ENCODE assay signal across 8 cellular contexts in genomic region chr9:22119537-22120167, GRCh38.
DNase-seq lines count a peak whose midpoint lies in the region; ATAC-seq and TF ChIP-seq lines count a peak whose summit lies in the region.

No MANE protein-coding gene starts in this region.

- H3K4me3 ChIP-seq in left lung (no peak overlapping the region), suprapubic skin (no peak overlapping the region)

- H3K36me3 Mint-ChIP-seq in activated T-helper 17 cell treated with anti-CD3 and anti-CD28 coated beads, Interleukin-2, amount 50 U/mL, for 72 hours (ENCODE audit: low read depth), result no peaks in the 10 kb centered on the region

- TF ChIP-seq CTCF in AG09319 (IDR thresholded peaks at IDR 0.05; ENCODE audit: low read depth, low read length), result peak; percentile 57
- TF ChIP-seq CTCF in GM13976 (IDR thresholded peaks at IDR 0.05; ENCODE audit: borderline replicate concordance, control extremely low read depth, extremely low read depth, insufficient read depth, missing control alignments), result peak; percentile 22
- peak in 1 of 2 donors; percentile 46 for TF ChIP-seq CTCF in left lung (IDR thresholded peaks at IDR 0.05)
- TF ChIP-seq CTCF in suprapubic skin (IDR thresholded peaks at IDR 0.05), result no peak

- in situ Hi-C loops in GM13976 (cut with MboI; ENCODE audit: low sequenced_read_pairs, unreplicated experiment), result no loop called here

- no peak for DNase-seq in AG09319 (ENCODE audit: extremely low read depth, low read depth)
- no peak for DNase-seq in GM13976 (ENCODE audit: low spot score)
- DNase-seq in left lung, result no peak
- DNase-seq in NCI-H226, result no peak
- no peak for DNase-seq in suprapubic skin (ENCODE audit: low spot score in 2 of 2)
- DNase-seq in hypothalamus (lab: John Stamatoyannopoulos, UW), result no peak

- 36% methylated on average over 3 of the region's 3 CpGs for WGBS in suprapubic skin

- no peak overlapping the region for H3K27ac Mint-ChIP-seq in activated T-helper 17 cell treated with anti-CD3 and anti-CD28 coated beads, Interleukin-2, amount 50 U/mL, for 72 hours

- no peaks in the 10 kb centered on the region for H3K9me3 ChIP-seq in left lung
- H3K9me3 ChIP-seq in suprapubic skin, result no peaks in the 10 kb centered on the region

- no peaks in the 10 kb centered on the region for H3K36me3 ChIP-seq in left lung
- no peaks in the 10 kb centered on the region for H3K36me3 ChIP-seq in suprapubic skin

- H3K27me3 ChIP-seq in left lung (no peaks in the 10 kb centered on the region), suprapubic skin (no peaks in the 10 kb centered on the region)

- H3K4me3 Mint-ChIP-seq in activated T-helper 17 cell treated with anti-CD3 and anti-CD28 coated beads, Interleukin-2, amount 50 U/mL, for 72 hours, result no peak overlapping the region

- no peak for TF ChIP-seq EP300 in suprapubic skin (IDR thresholded peaks at IDR 0.05)

- intact Hi-C loops in left lung (cut with DNase I), result loop anchor here in 1 of 2 donors (10.0 kb wide), 1 partner anchor 305 kb away; no protein-coding TSS in a partner anchor

- no peaks in the 10 kb centered on the region for H3K4me1 Mint-ChIP-seq in activated T-helper 17 cell treated with anti-CD3 and anti-CD28 coated beads, Interleukin-2, amount 50 U/mL, for 72 hours

- H3K4me1 ChIP-seq in left lung, result peaks cover 8 to 12% of the 10 kb centered on the region in 2 donors
- H3K4me1 ChIP-seq in suprapubic skin, result peaks cover 21% of the 10 kb centered on the region

- peaks cover 6% of the 10 kb centered on the region for H3K27me3 Mint-ChIP-seq in activated T-helper 17 cell treated with anti-CD3 and anti-CD28 coated beads, Interleukin-2, amount 50 U/mL, for 72 hours

- H3K27ac ChIP-seq in left lung, result no peak overlapping the region
- no peak overlapping the region for H3K27ac ChIP-seq in suprapubic skin

- ATAC-seq in HG03520 (IDR thresholded peaks at IDR 0.05; ENCODE audit: unreplicated experiment) (peak; percentile 72), left lung (peak; percentile 76)
- peak; percentile 72 for ATAC-seq in activated T-helper 17 cell treated with anti-CD3 and anti-CD28 coated beads, Interleukin-2, amount 50 U/mL, for 72 hours (replicated peaks)

- no peaks in the 10 kb centered on the region for H3K9me3 Mint-ChIP-seq in activated T-helper 17 cell treated with anti-CD3 and anti-CD28 coated beads, Interleukin-2, amount 50 U/mL, for 72 hours

- no peak for TF ChIP-seq POLR2A in suprapubic skin (IDR thresholded peaks at IDR 0.05)

Comparison
In these comparisons a context has a peak if more than half of its experiments do, and no peak if none do; other contexts are left out.
1. CTCF ChIP-seq: peak in AG09319 (single experiment) and GM13976 (single experiment); none in suprapubic skin (0 of 2).
2. Peak in every context shown above with its lines, with median percentiles within 50 percentile points of each other: ATAC-seq.